Comparison of ENCODE assay signal across 19 cellular contexts in genomic region chr13:113454936-113455335, GRCh38. TPM values are rescaled to one million over a fixed set of nuclear protein-coding genes. Genes with fewer than 3 reads are reported as not detected.
A peak's percentile ranks its signal among the peaks of the same experiment; 100 is the strongest.
DNase-seq lines count a peak whose midpoint lies in the region; ATAC-seq and TF ChIP-seq lines count a peak whose summit lies in the region.
"Had no signal": no experiment of that assay in that cellular context is flagged by ENCODE, and none has a peak within 500 bp of the region (broad histone marks: within the 10 kb centered on the region; RNA-seq: fewer than 3 reads in every experiment).

No MANE protein-coding gene starts in this region.

- ATAC-seq in right cardiac atrium: no peak

- H3K36me3 Mint-ChIP-seq in H9 (ENCODE audit: insufficient read depth in 1 of 3, low read depth in 3 of 3) (peaks cover 31 to 69% (median 60%) of the 10 kb centered on the region in 3 experiments), progenitor cell of endocrine pancreas (ENCODE audit: insufficient read depth) (peaks cover 43% of the 10 kb centered on the region)
- peaks cover 12% of the 10 kb centered on the region for H3K36me3 Mint-ChIP-seq in activated naive CD4-positive, alpha-beta T cell treated with anti-CD3 and anti-CD28 coated beads, Interleukin-2, amount 10 ng/mL, durations not matched to agents 7 days and 5 days

- H3K4me1 Mint-ChIP-seq in H9 (peaks cover 4 to 11% of the 10 kb centered on the region in 2 experiments; a peak in 3 of 4 replicates), progenitor cell of endocrine pancreas (ENCODE audit: low read depth) (peaks cover 14% of the 10 kb centered on the region)
- no peaks in the 10 kb centered on the region for H3K4me1 Mint-ChIP-seq in activated naive CD4-positive, alpha-beta T cell treated with anti-CD3 and anti-CD28 coated beads, Interleukin-2, amount 10 ng/mL, durations not matched to agents 7 days and 5 days

- H3K4me3 ChIP-seq in cardiac muscle cell (no peak overlapping the region), right cardiac atrium (ENCODE audit: low read length) (no peak overlapping the region), smooth muscle cell (no peak overlapping the region)
- H3K4me3 ChIP-seq: HAP-1, SJSA1 had no signal

- H3K4ac ChIP-seq in H9 (ENCODE audit: low read depth, low read length): no peak overlapping the region

- no peak overlapping the region for H2AFZ ChIP-seq in H9 (ENCODE audit: low read length)
- no peak overlapping the region for H2AFZ ChIP-seq in smooth muscle cell (ENCODE audit: low read depth)

- H3K36me3 ChIP-seq in cardiac muscle cell (peaks cover 29% of the 10 kb centered on the region), smooth muscle cell (ENCODE audit: low read depth) (no peaks in the 10 kb centered on the region)

- no peak for DNase-seq in cardiac muscle cell (ENCODE audit: low read depth in 1 of 2, low spot score in 1 of 2)
- no peak for DNase-seq in right cardiac atrium
- no peak for DNase-seq in H9
- peak; percentile 35 for DNase-seq in cerebellum (ENCODE audit: low spot score)
- DNase-seq in progenitor cell of endocrine pancreas (ENCODE audit: low spot score, unreplicated experiment): no peak
- no peak for DNase-seq in activated naive CD4-positive, alpha-beta T cell treated with anti-CD3 and anti-CD28 coated beads, Interleukin-2, amount 10 ng/mL, durations not matched to agents 7 days and 5 days
- DNase-seq in smooth muscle cell (lab: John Stamatoyannopoulos, UW; ENCODE audit: unreplicated experiment): no peak
- DNase-seq in DMS114 treated with DMSO at 0.1 percent for 48 hours (lab: John Stamatoyannopoulos, UW; ENCODE audit: unreplicated experiment): no peak
- DNase-seq: ACHN, AML-193, Caco-2, DMS53, MM.1S, NCI-H187, NCI-H2171 treated with DMSO at 0.1 percent for 48 hours, NCI-H446 treated with DMSO at 0.1 percent for 48 hours had no signal

- H3K4me2 ChIP-seq in H9 (ENCODE audit: insufficient read depth, insufficient read length, low read length): no peak overlapping the region
- H3K4me2 ChIP-seq in smooth muscle cell: no peak overlapping the region

- H3K79me2 ChIP-seq in H9 (ENCODE audit: insufficient read depth, low read length) (no peaks in the 10 kb centered on the region), smooth muscle cell (ENCODE audit: low read depth) (no peaks in the 10 kb centered on the region)

- H2BK12ac ChIP-seq in H9 (ENCODE audit: insufficient read length, low read depth, low read length): no peak overlapping the region

- no peaks in the 10 kb centered on the region for H3K27me3 ChIP-seq in cardiac muscle cell
- no peaks in the 10 kb centered on the region for H3K27me3 ChIP-seq in right cardiac atrium (ENCODE audit: control insufficient read depth, insufficient read depth)
- no peaks in the 10 kb centered on the region for H3K27me3 ChIP-seq in H9 (ENCODE audit: insufficient read depth, low read length)
- no peaks in the 10 kb centered on the region for H3K27me3 ChIP-seq in smooth muscle cell (ENCODE audit: low read depth)
- H3K27me3 ChIP-seq: SJSA1 had no signal

- H4K20me1 ChIP-seq in H9 (ENCODE audit: control insufficient read depth, insufficient read depth, insufficient read length) (no peaks in the 10 kb centered on the region), smooth muscle cell (ENCODE audit: low read depth) (no peaks in the 10 kb centered on the region)

- H3K18ac ChIP-seq in H9 (ENCODE audit: insufficient read length, low read depth, low read length): no peak overlapping the region

- H3T11ph ChIP-seq in H9 (ENCODE audit: low read length): no peak overlapping the region

- H3K23me2 ChIP-seq in H9 (ENCODE audit: insufficient read length, low read depth, low read length, poor library complexity, severe bottlenecking): no peaks in the 10 kb centered on the region

- no peak overlapping the region for H3K56ac ChIP-seq in H9 (ENCODE audit: insufficient read length, low read depth, low read length)

- H3K4me3 Mint-ChIP-seq in H9 (no peak overlapping the region), progenitor cell of endocrine pancreas (ENCODE audit: low read depth) (peak overlapping the region; percentile 5)
- no peak overlapping the region for H3K4me3 Mint-ChIP-seq in activated naive CD4-positive, alpha-beta T cell treated with anti-CD3 and anti-CD28 coated beads, Interleukin-2, amount 10 ng/mL, durations not matched to agents 7 days and 5 days

- H3K9ac ChIP-seq in H9 (ENCODE audit: extremely low read depth, insufficient read length, low read length): no peak overlapping the region
- no peak overlapping the region for H3K9ac ChIP-seq in smooth muscle cell (ENCODE audit: low read depth)

- no peak overlapping the region for H4K5ac ChIP-seq in H9 (ENCODE audit: insufficient read length, low read depth, low read length)

- CTCF ChIA-PET in activated naive CD4-positive, alpha-beta T cell treated with anti-CD3 and anti-CD28 coated beads, Interleukin-2, amount 10 ng/mL, durations not matched to agents 7 days and 5 days (lab: Charles Lee): no interaction called here

- H3K27ac Mint-ChIP-seq in H9 (peak overlapping the region; percentile 33 to 77 (median 57); a peak in 3 of 7 replicates), progenitor cell of endocrine pancreas (peak overlapping the region; percentile 67)
- H3K27ac Mint-ChIP-seq in activated naive CD4-positive, alpha-beta T cell treated with anti-CD3 and anti-CD28 coated beads, Interleukin-2, amount 10 ng/mL, durations not matched to agents 7 days and 5 days: no peak overlapping the region

- peaks cover 2% of the 10 kb centered on the region; the same call in 1 of the 2 replicates for H3K27me3 Mint-ChIP-seq in H9 (ENCODE audit: low read depth)
- peaks cover 3% of the 10 kb centered on the region for H3K27me3 Mint-ChIP-seq in progenitor cell of endocrine pancreas
- H3K27me3 Mint-ChIP-seq in activated naive CD4-positive, alpha-beta T cell treated with anti-CD3 and anti-CD28 coated beads, Interleukin-2, amount 10 ng/mL, durations not matched to agents 7 days and 5 days: no peaks in the 10 kb centered on the region

- H3K27ac ChIP-seq in cardiac muscle cell: peak overlapping the region; percentile 48
- H3K27ac ChIP-seq in right cardiac atrium (ENCODE audit: low read length): no peak overlapping the region
- H3K27ac ChIP-seq in H9 (ENCODE audit: insufficient read length, low read depth, low read length): no peak overlapping the region
- H3K27ac ChIP-seq in smooth muscle cell (ENCODE audit: low read depth): no peak overlapping the region
- H3K27ac ChIP-seq: RWPE1, SJSA1 had no signal

- intact Hi-C loops in right cardiac atrium (cut with DNase I): loop anchor here in 2 of 4 donors (5.0 to 10.0 kb wide), 2 partner anchors 53 to 110 kb away; no protein-coding TSS in a partner anchor

- no peak overlapping the region for H4K8ac ChIP-seq in H9 (replicated peaks; ENCODE audit: insufficient read length, low read depth, low read length)

- H3K9me3 ChIP-seq in cardiac muscle cell (ENCODE audit: low read depth) (no peaks in the 10 kb centered on the region), right cardiac atrium (ENCODE audit: control insufficient read depth, low read length) (no peaks in the 10 kb centered on the region), H9 (ENCODE audit: control insufficient read depth, low read depth, low read length) (no peaks in the 10 kb centered on the region), smooth muscle cell (replicated peaks; ENCODE audit: low read depth) (no peaks in the 10 kb centered on the region)
- H3K9me3 ChIP-seq: Caco-2, HAP-1, SJSA1 had no signal

- H3K9me3 Mint-ChIP-seq in H9 (no peaks in the 10 kb centered on the region), progenitor cell of endocrine pancreas (ENCODE audit: low read depth) (no peaks in the 10 kb centered on the region)
- H3K9me3 Mint-ChIP-seq in activated naive CD4-positive, alpha-beta T cell treated with anti-CD3 and anti-CD28 coated beads, Interleukin-2, amount 10 ng/mL, durations not matched to agents 7 days and 5 days: no peaks in the 10 kb centered on the region

- H3K23ac ChIP-seq in H9 (ENCODE audit: insufficient read length, low read depth, low read length): no peak overlapping the region

- H2BK5ac ChIP-seq in H9 (ENCODE audit: insufficient read length, low read length): no peak overlapping the region

- H3K14ac ChIP-seq in H9 (ENCODE audit: insufficient read depth, low read length): no peak overlapping the region

- 93% methylated on average over 13 of the region's 13 CpGs for whole genome bisulfite sequencing in right cardiac atrium
- WGBS in H9 (ENCODE audit: extremely low coverage, insufficient read length, low lambda C conversion rate): no CpG with 5 or more reads among the region's 13 CpGs
- 97% methylated on average over 13 of the region's 13 CpGs for WGBS in smooth muscle cell (ENCODE audit: low lambda C conversion rate)

- no peak overlapping the region for H2BK20ac ChIP-seq in H9 (ENCODE audit: low read depth, low read length, poor library complexity, severe bottlenecking)

- H3K4me1 ChIP-seq in cardiac muscle cell (ENCODE audit: low read depth) (peaks cover 37% of the 10 kb centered on the region), right cardiac atrium (ENCODE audit: control insufficient read depth, insufficient read depth, low read length) (no peaks in the 10 kb centered on the region), H9 (ENCODE audit: insufficient read depth, low read length) (no peaks in the 10 kb centered on the region), smooth muscle cell (ENCODE audit: low read depth) (no peaks in the 10 kb centered on the region)

- H3K79me1 ChIP-seq in H9 (ENCODE audit: insufficient read depth, low read depth, low read length, poor library complexity, severe bottlenecking): no peaks in the 10 kb centered on the region

- no peaks in the 10 kb centered on the region for H3F3A ChIP-seq in smooth muscle cell (ENCODE audit: low read depth)

- no peak overlapping the region for H2BK120ac ChIP-seq in H9 (ENCODE audit: low read depth, low read length, poor library complexity, severe bottlenecking)

- H4K91ac ChIP-seq in H9 (ENCODE audit: insufficient read length, low read depth, low read length): no peak overlapping the region

- no peak overlapping the region for H2AK5ac ChIP-seq in H9 (ENCODE audit: insufficient read length, low read length)

- TF ChIP-seq CTCF in cardiac muscle cell (IDR thresholded peaks at IDR 0.05; ENCODE audit: low read depth, low read length) (no peak), H9 (conservative IDR thresholded peaks at IDR 0.05) (no peak), progenitor cell of endocrine pancreas (IDR thresholded peaks at IDR 0.05; ENCODE audit: unreplicated experiment) (no peak), smooth muscle cell (IDR thresholded peaks at IDR 0.05; ENCODE audit: borderline replicate concordance, insufficient read depth, poor library complexity, severe bottlenecking) (no peak)

- H2BK15ac ChIP-seq in H9 (ENCODE audit: low read depth, low read length): no peak overlapping the region

RNA-seq across cellular contexts. Expression of gene ADPRHL1, which starts 1.6 kb away (rescaled TPM):
- total RNA-seq in cardiac muscle cell (112 and 118 TPM in 2 replicates), right cardiac atrium (100 to 1,000 TPM; 320 to 446 (median 375) TPM), H9 (2021) (2.7 and 2.8 TPM in 2 replicates), cerebellum (5.0 TPM), progenitor cell of endocrine pancreas (5.2 and 6.8 TPM in 2 replicates), smooth muscle cell (0.18 and 0.99 TPM in 2 replicates)
- polyA plus RNA-seq in cardiac muscle cell (77.3 and 78.2 TPM in 2 replicates), right cardiac atrium (280 TPM), smooth muscle cell (1.1 and 1.2 TPM in 2 replicates)

RNA-seq across cellular contexts. Expression of gene DCUN1D2, which starts 35.6 kb away (rescaled TPM):
- total RNA-seq in cardiac muscle cell (21.2 and 32.4 TPM in 2 replicates), right cardiac atrium (100 to 1,000 TPM; 124 to 160 (median 142) TPM), H9 (2021) (36.8 and 44.0 TPM in 2 replicates), cerebellum (44.5 TPM), progenitor cell of endocrine pancreas (44.9 and 51.2 TPM in 2 replicates), smooth muscle cell (6.3 and 10.6 TPM in 2 replicates)
- polyA plus RNA-seq in cardiac muscle cell (23.7 and 36.2 TPM in 2 replicates), right cardiac atrium (91.6 TPM), smooth muscle cell (9.4 and 10.8 TPM in 2 replicates)

Comparison
In these comparisons a context has a peak if more than half of its experiments do, and no peak if none do; other contexts are left out.
1. RNA of gene ADPRHL1, which starts 1.6 kb away (total RNA-seq): 320 to 446 TPM in right cardiac atrium and 112 to 118 TPM in cardiac muscle cell; 5.2 to 6.8 TPM in progenitor cell of endocrine pancreas, 5.0 TPM in cerebellum (single experiment), 2.7 to 2.8 TPM in H9 and 0.18 to 0.99 TPM in smooth muscle cell; every median in the first group is over 10 times any median in the second.